8 cellular contexts compared by ENCODE assay signal in the genomic region with DNA sequence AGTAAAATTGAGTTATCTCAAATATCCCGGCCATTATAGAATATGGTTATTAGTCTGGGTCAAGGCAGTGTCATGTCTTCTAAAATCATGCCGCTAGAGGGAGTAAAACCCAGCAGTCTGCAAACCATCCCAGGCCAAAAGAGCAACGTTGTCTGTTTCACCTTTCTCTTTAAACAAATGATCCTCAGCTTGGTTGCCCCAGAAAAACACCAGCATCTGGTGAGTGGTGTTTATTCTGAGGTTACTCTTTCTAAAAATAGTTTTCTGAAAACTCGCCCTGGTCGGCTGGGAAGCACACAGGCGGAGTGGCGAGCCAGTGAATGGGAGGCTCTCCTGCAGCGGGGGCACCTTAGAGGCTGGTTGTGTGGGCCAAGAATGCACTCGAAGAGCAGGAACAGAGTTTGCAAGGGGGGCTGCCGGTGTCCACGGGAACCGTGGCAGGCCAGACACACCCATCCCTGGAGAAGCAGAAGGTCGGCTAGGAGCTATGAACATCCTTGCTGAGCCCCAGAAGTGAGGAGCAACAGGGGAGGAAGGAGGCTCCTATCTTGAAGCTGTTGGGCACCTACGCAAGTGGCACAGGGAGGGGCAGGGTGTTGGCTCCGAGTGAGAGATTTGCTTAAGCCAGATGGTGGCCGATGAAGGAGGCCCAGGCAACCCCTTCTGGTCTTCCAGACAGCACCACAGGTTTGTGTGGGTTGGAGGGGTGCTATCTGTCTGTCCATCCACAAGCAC.
A peak's percentile ranks its signal among the peaks of the same experiment; 100 is the strongest.
DNase-seq lines count a peak whose midpoint lies in the region; ATAC-seq and TF ChIP-seq lines count a peak whose summit lies in the region.

No MANE protein-coding gene starts in this region.

- DNase-seq in AG08396 (ENCODE audit: low spot score) (peak; percentile 80), NCI-H2107 (lab: John Stamatoyannopoulos, UW) (peak; percentile 13), activated B cell treated with CpG ODN at 0.5 μM for 24 hours (peak; percentile 67), left lobe of liver (ENCODE audit: low spot score) (peak; percentile 47)
- DNase-seq in central memory CD8-positive, alpha-beta T cell (ENCODE audit: low spot score in 2 of 2) = peak; percentile 44 to 79
- DNase-seq in stimulated activated CD4-positive, alpha-beta T cell treated with anti-CD3 and anti-CD28 coated beads, Interleukin-4, amount 100 ng/mL, for 1 hour = peak; percentile 57

- no peak for TF ChIP-seq CTCF in activated B cell treated with CpG ODN at 0.5 μM for 24 hours (IDR thresholded peaks at IDR 0.05)

- intact Hi-C loops in activated B cell treated with CpG ODN at 0.5 μM for 24 hours (cut with micrococcal nuclease) = loop anchor here (1.0 to 2.0 kb wide), 17 partner anchors 29 to 541 kb away; a partner anchor contains a TSS

- no peaks in the 10 kb centered on the region for H3K27me3 Mint-ChIP-seq in activated B cell treated with CpG ODN at 0.5 μM for 24 hours
- H3K27me3 Mint-ChIP-seq in central memory CD8-positive, alpha-beta T cell = no peaks in the 10 kb centered on the region

- peaks cover 97% of the 10 kb centered on the region for H3K4me1 Mint-ChIP-seq in activated B cell treated with CpG ODN at 0.5 μM for 24 hours
- H3K4me1 Mint-ChIP-seq in central memory CD8-positive, alpha-beta T cell = peaks cover 98% of the 10 kb centered on the region

- peak overlapping the region; percentile 85 for H3K4me3 Mint-ChIP-seq in activated B cell treated with CpG ODN at 0.5 μM for 24 hours
- peak overlapping the region; percentile 88 for H3K4me3 Mint-ChIP-seq in central memory CD8-positive, alpha-beta T cell

- H3K9me3 Mint-ChIP-seq in activated B cell treated with CpG ODN at 0.5 μM for 24 hours = no peaks in the 10 kb centered on the region
- H3K9me3 Mint-ChIP-seq in central memory CD8-positive, alpha-beta T cell = no peaks in the 10 kb centered on the region

- CTCF ChIA-PET in activated B cell treated with CpG ODN at 0.5 μM for 24 hours (lab: Charles Lee) = interaction anchor here (0.6 to 10.8 kb wide), 42 partner anchors 10 to 541 kb away, joined by 3 to 190 read pairs (median 5); a partner anchor contains a TSS

- no peaks in the 10 kb centered on the region for H3K36me3 Mint-ChIP-seq in activated B cell treated with CpG ODN at 0.5 μM for 24 hours (ENCODE audit: low read depth)
- H3K36me3 Mint-ChIP-seq in central memory CD8-positive, alpha-beta T cell (ENCODE audit: insufficient read depth) = peaks cover 7% of the 10 kb centered on the region

- H3K27ac Mint-ChIP-seq in activated B cell treated with CpG ODN at 0.5 μM for 24 hours = peak overlapping the region; percentile 99
- peak overlapping the region; percentile 100 for H3K27ac Mint-ChIP-seq in central memory CD8-positive, alpha-beta T cell (ENCODE audit: low read depth)

- ATAC-seq in GM18519 (IDR thresholded peaks at IDR 0.05; ENCODE audit: low FRiP score, unreplicated experiment) (peak; percentile 70), HG02981 (IDR thresholded peaks at IDR 0.05; ENCODE audit: unreplicated experiment) (peak; percentile 81), activated B cell treated with CpG ODN at 0.5 μM for 24 hours (ENCODE audit: low read depth) (peak; percentile 75), left lobe of liver (peak; percentile 98)
- peak; percentile 80 for ATAC-seq in central memory CD8-positive, alpha-beta T cell (replicated peaks; ENCODE audit: extremely low read depth, poor library complexity, severe bottlenecking)

- POLR2A ChIA-PET in activated B cell treated with CpG ODN at 0.5 μM for 24 hours (lab: Charles Lee) = interaction anchor here (0.6 to 6.1 kb wide), 43 partner anchors 10 to 554 kb away, joined by 3 to 123 read pairs (median 4); a partner anchor contains a TSS

Comparison
In these comparisons a context has a peak if more than half of its experiments do, and no peak if none do; other contexts are left out.
1. Peak in every context shown above with its lines: DNase-seq and ATAC-seq.
2. DNase-seq: peak in every context shown above with its lines; median percentile 80 in AG08396; 67 in activated B cell treated with CpG ODN at 0.5 μM for 24 hours; 62 in central memory CD8-positive, alpha-beta T cell; 57 in stimulated activated CD4-positive, alpha-beta T cell treated with anti-CD3 and anti-CD28 coated beads, Interleukin-4, amount 100 ng/mL, for 1 hour; 47 in left lobe of liver; 13 in NCI-H2107.